Comparison of ENCODE assay signal across 17 cellular contexts in genomic region chr15:78307977-78308376, GRCh38. TPM values are rescaled to one million over a fixed set of nuclear protein-coding genes. Genes with fewer than 3 reads are reported as not detected.
A peak's percentile ranks its signal among the peaks of the same experiment; 100 is the strongest.
DNase-seq lines count a peak whose midpoint lies in the region; ATAC-seq and TF ChIP-seq lines count a peak whose summit lies in the region.
"Had no signal": no experiment of that assay in that cellular context is flagged by ENCODE, and none has a peak within 500 bp of the region (broad histone marks: within the 10 kb centered on the region; RNA-seq: fewer than 3 reads in every experiment).

No MANE protein-coding gene starts in this region.

- TF ChIP-seq EP300 in SK-N-SH (IDR thresholded peaks at IDR 0.05; ENCODE audit: borderline replicate concordance in 1 of 2, low read depth in 1 of 2, low read length in 1 of 2), result no peak

- H3K9me3 ChIP-seq in SK-N-SH, result no peaks in the 10 kb centered on the region
- no peaks in the 10 kb centered on the region for H3K9me3 ChIP-seq in MM.1S (replicated peaks; ENCODE audit: insufficient read depth, low read length)
- no peaks in the 10 kb centered on the region for H3K9me3 ChIP-seq in adipocyte (ENCODE audit: control insufficient read depth, low read length)
- no peaks in the 10 kb centered on the region for H3K9me3 ChIP-seq in osteoblast (ENCODE audit: low read depth, low read length)
- no peaks in the 10 kb centered on the region for H3K9me3 ChIP-seq in right atrium auricular region
- H3K9me3 ChIP-seq: ovary, tibial nerve had no signal

- H3F3A ChIP-seq in SK-N-SH (replicated peaks; ENCODE audit: insufficient read depth) (peaks cover 16% of the 10 kb centered on the region), MM.1S (ENCODE audit: insufficient read depth, low read length) (no peaks in the 10 kb centered on the region)

- H3K27me3 ChIP-seq in SK-N-SH (ENCODE audit: insufficient read depth) (no peaks in the 10 kb centered on the region), MM.1S (replicated peaks; ENCODE audit: insufficient read depth, low read length) (no peaks in the 10 kb centered on the region; the same call in 1 of the 2 replicates), adipocyte (replicated peaks; ENCODE audit: control insufficient read depth, insufficient read depth, low read length) (peaks cover 8% of the 10 kb centered on the region), osteoblast (ENCODE audit: insufficient read depth, low read length) (peaks cover 18% of the 10 kb centered on the region), right atrium auricular region (no peaks in the 10 kb centered on the region)
- H3K27me3 ChIP-seq: ovary had no signal

- H3K4me3 ChIP-seq in SK-N-SH (ENCODE audit: low read depth in 2 of 2, low read length in 1 of 2), result no peak overlapping the region
- no peak overlapping the region for H3K4me3 ChIP-seq in MM.1S (ENCODE audit: low read length)
- no peak overlapping the region for H3K4me3 ChIP-seq in adipocyte (ENCODE audit: low read length)
- H3K4me3 ChIP-seq in osteoblast (ENCODE audit: insufficient read depth, low read length), result no peak overlapping the region
- no peak overlapping the region for H3K4me3 ChIP-seq in right atrium auricular region
- H3K4me3 ChIP-seq: cardiac muscle cell, GM23248, ovary, tibial nerve had no signal

- H3K27ac ChIP-seq in SK-N-SH (ENCODE audit: low read depth in 2 of 2, low read length in 1 of 2) (no peak overlapping the region), MM.1S (ENCODE audit: low read length) (no peak overlapping the region), osteoblast (ENCODE audit: low read depth, low read length) (no peak overlapping the region), right atrium auricular region (no peak overlapping the region)
- H3K27ac ChIP-seq: cardiac muscle cell, dorsolateral prefrontal cortex, GM23248, ovary had no signal

- no peak for TF ChIP-seq RAD21 in SK-N-SH (IDR thresholded peaks at IDR 0.05; ENCODE audit: low read length)

- no peak for DNase-seq in SK-N-SH
- DNase-seq in MM.1S, result no peak
- DNase-seq in adipocyte (ENCODE audit: low read depth), result no peak
- no peak for DNase-seq in osteoblast (ENCODE audit: insufficient read length, low spot score, missing footprints)
- DNase-seq in dedifferentiated amniotic fluid mesenchymal stem cell (ENCODE audit: extremely low spot score), result no peak
- DNase-seq in NCI-H2081 (lab: John Stamatoyannopoulos, UW), result no peak
- DNase-seq in right atrium auricular region (ENCODE audit: low spot score), result no peak
- DNase-seq: activated naive CD4-positive, alpha-beta T cell; naive B cell had no signal

- TF ChIP-seq CTCF in SK-N-SH (IDR thresholded peaks at IDR 0.05) (no peak), MM.1S (IDR thresholded peaks at IDR 0.05; ENCODE audit: low read length) (no peak), osteoblast (IDR thresholded peaks at IDR 0.05; ENCODE audit: extremely low read depth, low read depth, low read length) (no peak), right atrium auricular region (IDR thresholded peaks at IDR 0.05) (no peak)

- H3K36me3 ChIP-seq in SK-N-SH (replicated peaks in 1 of 2; ENCODE audit: control insufficient read depth in 1 of 2, insufficient read depth in 2 of 2, low read length in 1 of 2), result no peaks in the 10 kb centered on the region
- H3K36me3 ChIP-seq in MM.1S (replicated peaks; ENCODE audit: insufficient read depth, low read length), result no peaks in the 10 kb centered on the region
- H3K36me3 ChIP-seq in adipocyte (ENCODE audit: control insufficient read depth, insufficient read depth, low read length, severe bottlenecking), result no peaks in the 10 kb centered on the region
- H3K36me3 ChIP-seq in osteoblast (ENCODE audit: insufficient read depth, low read length), result no peaks in the 10 kb centered on the region
- no peaks in the 10 kb centered on the region for H3K36me3 ChIP-seq in right atrium auricular region
- H3K36me3 ChIP-seq: cardiac muscle cell, ovary, tibial nerve had no signal

- no peaks in the 10 kb centered on the region for H3K9me2 ChIP-seq in SK-N-SH
- no peaks in the 10 kb centered on the region for H3K9me2 ChIP-seq in MM.1S (replicated peaks; ENCODE audit: insufficient read depth, low read length)

- H3K79me2 ChIP-seq in SK-N-SH (ENCODE audit: insufficient read depth) (no peaks in the 10 kb centered on the region), MM.1S (ENCODE audit: low read length) (no peaks in the 10 kb centered on the region), osteoblast (ENCODE audit: insufficient read depth, low read length) (no peaks in the 10 kb centered on the region)

- POLR2A ChIA-PET in SK-N-SH (lab: Yijun Ruan, JAX), result interaction anchor here (0.6 kb wide), 1 partner anchor 9 kb away, joined by 3 read pairs; the partner anchor contains the start of gene SKIC8

- CTCF ChIA-PET in SK-N-SH (lab: Yijun Ruan, JAX), result interaction anchor here (0.7 to 31.8 kb wide), 32 partner anchors 9 to 444 kb away, joined by 3 to 772 read pairs (median 6); partner anchors contain the start of genes CHRNA5, IREB2 and SKIC8

- H4K20me1 ChIP-seq in SK-N-SH (ENCODE audit: insufficient read depth) (no peaks in the 10 kb centered on the region), MM.1S (ENCODE audit: insufficient read depth, low read length) (no peaks in the 10 kb centered on the region), osteoblast (ENCODE audit: insufficient read depth, low read length) (no peaks in the 10 kb centered on the region)

- no peak for ATAC-seq in SK-N-SH treated with all-trans-retinoic acid at 6 μM for 48 hours

- H3K4me1 ChIP-seq in SK-N-SH (ENCODE audit: control insufficient read depth in 1 of 2, insufficient read depth in 2 of 2, low read depth in 1 of 2, low read length in 1 of 2) (peaks cover 11 to 20% of the 10 kb centered on the region in 2 experiments; a peak in 3 of 4 replicates), MM.1S (ENCODE audit: low read length) (no peaks in the 10 kb centered on the region), adipocyte (ENCODE audit: control insufficient read depth, insufficient read depth, low read length) (peaks cover 51% of the 10 kb centered on the region), osteoblast (ENCODE audit: insufficient read depth, low read length) (peaks cover 29% of the 10 kb centered on the region), right atrium auricular region (no peaks in the 10 kb centered on the region)

- 77% methylated on average over 6 of the region's 6 CpGs for WGBS in SK-N-SH (ENCODE audit: low lambda C conversion rate)

- H3K4me2 ChIP-seq in SK-N-SH (no peak overlapping the region), MM.1S (ENCODE audit: low read depth, low read length) (no peak overlapping the region), osteoblast (ENCODE audit: insufficient read depth, low read length) (peak overlapping the region; percentile 11)

- H3K9ac ChIP-seq in SK-N-SH, result no peak overlapping the region
- H3K9ac ChIP-seq in MM.1S (ENCODE audit: low read length), result no peak overlapping the region
- H3K9ac ChIP-seq in adipocyte (ENCODE audit: low read length), result peak overlapping the region; percentile 3
- H3K9ac ChIP-seq: GM23248 had no signal

- H2AFZ ChIP-seq in SK-N-SH (ENCODE audit: low read depth) (peak overlapping the region; percentile 57), MM.1S (ENCODE audit: low read length) (peak overlapping the region; percentile 69; the same call in 1 of the 2 replicates), osteoblast (ENCODE audit: low read length) (peak overlapping the region; percentile 37)
- H2AFZ ChIP-seq: GM23248 had no signal

TF ChIP-seq in SK-N-SH, 30 proteins besides CTCF, POLR2A, EP300 and RAD21 (continues in another document):
- TF ChIP-seq GABPA (IDR thresholded peaks at IDR 0.05; ENCODE audit: low read depth) (no peak), YY1 (IDR thresholded peaks at IDR 0.05; ENCODE audit: low read depth) (no peak), TEAD4 (IDR thresholded peaks at IDR 0.05; ENCODE audit: borderline replicate concordance, insufficient read depth) (no peak), USF2 (IDR thresholded peaks at IDR 0.05; ENCODE audit: borderline replicate concordance, low read depth, low read length) (no peak), RFX5 (IDR thresholded peaks at IDR 0.05; ENCODE audit: low read length) (no peak)

TF ChIP-seq in SK-N-SH treated with all-trans-retinoic acid at 6 μM for 48 hours, 23 proteins besides CTCF, POLR2A, EP300 and RAD21 (continues in another document):
- TF ChIP-seq ISL1 (CRISPR knock-in tag; IDR thresholded peaks at IDR 0.05) (no peak), ZNF8 (CRISPR knock-in tag; IDR thresholded peaks at IDR 0.05) (no peak)
- TF ChIP-seq, protein P1, sequence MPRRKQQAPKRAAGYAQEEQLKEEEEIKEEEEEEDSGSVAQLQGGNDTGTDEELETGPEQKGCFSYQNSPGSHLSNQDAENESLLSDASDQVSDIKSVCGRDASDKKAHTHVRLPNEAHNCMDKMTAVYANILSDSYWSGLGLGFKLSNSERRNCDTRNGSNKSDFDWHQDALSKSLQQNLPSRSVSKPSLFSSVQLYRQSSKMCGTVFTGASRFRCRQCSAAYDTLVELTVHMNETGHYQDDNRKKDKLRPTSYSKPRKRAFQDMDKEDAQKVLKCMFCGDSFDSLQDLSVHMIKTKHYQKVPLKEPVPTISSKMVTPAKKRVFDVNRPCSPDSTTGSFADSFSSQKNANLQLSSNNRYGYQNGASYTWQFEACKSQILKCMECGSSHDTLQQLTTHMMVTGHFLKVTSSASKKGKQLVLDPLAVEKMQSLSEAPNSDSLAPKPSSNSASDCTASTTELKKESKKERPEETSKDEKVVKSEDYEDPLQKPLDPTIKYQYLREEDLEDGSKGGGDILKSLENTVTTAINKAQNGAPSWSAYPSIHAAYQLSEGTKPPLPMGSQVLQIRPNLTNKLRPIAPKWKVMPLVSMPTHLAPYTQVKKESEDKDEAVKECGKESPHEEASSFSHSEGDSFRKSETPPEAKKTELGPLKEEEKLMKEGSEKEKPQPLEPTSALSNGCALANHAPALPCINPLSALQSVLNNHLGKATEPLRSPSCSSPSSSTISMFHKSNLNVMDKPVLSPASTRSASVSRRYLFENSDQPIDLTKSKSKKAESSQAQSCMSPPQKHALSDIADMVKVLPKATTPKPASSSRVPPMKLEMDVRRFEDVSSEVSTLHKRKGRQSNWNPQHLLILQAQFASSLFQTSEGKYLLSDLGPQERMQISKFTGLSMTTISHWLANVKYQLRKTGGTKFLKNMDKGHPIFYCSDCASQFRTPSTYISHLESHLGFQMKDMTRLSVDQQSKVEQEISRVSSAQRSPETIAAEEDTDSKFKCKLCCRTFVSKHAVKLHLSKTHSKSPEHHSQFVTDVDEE (CRISPR knock-in tag; IDR thresholded peaks at IDR 0.05), result no peak

RNA-seq across cellular contexts. Expression of gene SKIC8, which starts 8.6 kb away (rescaled TPM):
- 78.8 and 124 TPM in 2 replicates for polyA plus RNA-seq in SK-N-SH (2012; rRNA removed)
- polyA plus RNA-seq in SK-N-SH (2012; cell fraction: cytosol; rRNA removed), result 103 TPM in 2 replicates
- 80.1 and 91.4 TPM in 2 replicates for polyA plus RNA-seq in SK-N-SH (2012; cell fraction: nucleus; rRNA removed)
- total RNA-seq in osteoblast (62.6 and 64.8 TPM in 2 replicates), right atrium auricular region (10 to 100 TPM; 29.8 to 38.6 TPM)

RNA-seq across cellular contexts. Expression of gene CRABP1, which starts 32.2 kb away (rescaled TPM):
- 1.0 and 1.6 TPM in 2 replicates for polyA plus RNA-seq in SK-N-SH (2012; rRNA removed)
- polyA plus RNA-seq in SK-N-SH (2012; cell fraction: cytosol; rRNA removed), result 1.4 and 2.1 TPM in 2 replicates
- 0.38 and 0.54 TPM in 2 replicates for polyA plus RNA-seq in SK-N-SH (2012; cell fraction: nucleus; rRNA removed)
- total RNA-seq in osteoblast (not detected in 2 replicates), right atrium auricular region (not detected)
- total RNA-seq: activated CD8-positive, alpha-beta T cell treated with anti-CD3 and anti-CD28 coated beads, Interleukin-2, amount 10 ng/mL, durations not matched to agents 7 days and 5 days; GM23248 had no signal
- polyA plus RNA-seq: GM23248, IgD-negative memory B cell had no signal

RNA-seq across cellular contexts. Expression of gene DNAJA4, which starts 43.6 kb away (rescaled TPM):
- polyA plus RNA-seq in SK-N-SH (2012; rRNA removed), result 0.02 and 0.03 TPM in 2 replicates
- polyA plus RNA-seq in SK-N-SH (2012; cell fraction: cytosol; rRNA removed), result 0.03 and 0.07 TPM in 2 replicates
- polyA plus RNA-seq in SK-N-SH (2012; cell fraction: nucleus; rRNA removed), result 0.14 and 0.15 TPM in 2 replicates
- total RNA-seq in osteoblast, result 2.1 and 2.2 TPM in 2 replicates
- total RNA-seq in right atrium auricular region, result 10 to 100 TPM; 70.0 to 78.0 TPM

Comparison
In these comparisons a context has a peak if more than half of its experiments do, and no peak if none do; other contexts are left out.
1. RNA of gene DNAJA4, which starts 43.6 kb away (total RNA-seq): 70.0 to 78.0 TPM in right atrium auricular region; 2.1 to 2.2 TPM in osteoblast; every median in the first group is over 10 times any median in the second.
2. Peak in every context shown above with its lines, with median percentiles within 50 percentile points of each other: H2AFZ ChIP-seq.